Comparison of ENCODE assay signal across 29 cellular contexts in the genomic region with DNA sequence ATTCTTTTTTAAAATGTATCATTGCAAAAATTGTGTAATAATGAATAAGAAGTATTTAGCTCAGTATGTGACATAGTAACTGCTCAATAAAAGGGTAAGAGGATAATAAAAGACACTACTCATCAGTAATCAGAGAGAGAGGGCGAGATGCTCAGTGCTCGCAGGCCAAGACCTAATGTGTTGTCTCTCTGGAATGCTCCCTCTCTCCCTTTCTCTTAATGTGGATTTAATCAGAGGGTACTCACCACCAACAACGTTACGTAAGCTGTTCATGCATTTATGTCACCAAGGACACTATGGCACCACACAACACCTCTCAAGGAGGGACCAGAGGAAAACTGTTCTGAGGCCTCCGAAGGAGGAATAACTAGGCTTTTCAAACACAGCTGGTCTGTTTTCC.
"Had no signal": no experiment of that assay in that cellular context is flagged by ENCODE, and none has a peak within 500 bp of the region (broad histone marks: within the 10 kb centered on the region; RNA-seq: fewer than 3 reads in every experiment).

No MANE protein-coding gene starts in this region.

- H3K27ac Mint-ChIP-seq: activated naive CD4-positive, alpha-beta T cell treated with anti-CD3 and anti-CD28 coated beads for 36 hours; activated naive CD8-positive, alpha-beta T cell treated with anti-CD3 and anti-CD28 coated beads for 36 hours; immature natural killer cell; memory B cell; naive thymus-derived CD4-positive, alpha-beta T cell; stimulated activated effector memory CD8-positive, alpha-beta T cell treated with anti-CD3 and anti-CD28 coated beads, Interleukin-12 subunit alpha, Interleukin-12 subunit beta, amount 100 ng/mL, for 72 hours had no signal

- H3K27me3 ChIP-seq: esophagus muscularis mucosa, gastroesophageal sphincter, ovary, stomach, thyroid gland, upper lobe of left lung had no signal

- DNase-seq: activated CD4-positive, alpha-beta T cell treated with anti-CD3 and anti-CD28 coated beads for 4 hours; activated CD4-positive, alpha-beta T cell treated with anti-CD3 and anti-CD28 coated beads, Interleukin-2, amount 50 U/mL, for 4 hours; activated CD8-positive, alpha-beta memory T cell treated with anti-CD3 and anti-CD28 coated beads for 24 hours; activated effector memory CD4-positive, alpha-beta T cell treated with anti-CD3 and anti-CD28 coated beads, Interleukin-2, amount 50 U/mL, for 16 hours; activated naive CD4-positive, alpha-beta T cell treated with anti-CD3 and anti-CD28 coated beads for 36 hours; activated naive CD8-positive, alpha-beta T cell treated with anti-CD3 and anti-CD28 coated beads for 36 hours; amniotic stem cell; caudate nucleus; dermis blood vessel endothelial cell; effector CD4-positive, alpha-beta T cell; hippocampal formation; immature natural killer cell; midbrain; naive thymus-derived CD4-positive, alpha-beta T cell; ovary; retina; small intestine; stimulated activated CD4-positive, alpha-beta T cell treated with anti-CD3 and anti-CD28 coated beads, Interleukin-4, amount 100 ng/mL, for 24 hours; stomach; T-helper 1 cell; thyroid gland; upper lobe of left lung had no signal

- H3K9me3 Mint-ChIP-seq: activated naive CD4-positive, alpha-beta T cell treated with anti-CD3 and anti-CD28 coated beads for 36 hours; activated naive CD8-positive, alpha-beta T cell treated with anti-CD3 and anti-CD28 coated beads for 36 hours; immature natural killer cell; naive thymus-derived CD4-positive, alpha-beta T cell; stimulated activated effector memory CD8-positive, alpha-beta T cell treated with anti-CD3 and anti-CD28 coated beads, Interleukin-12 subunit alpha, Interleukin-12 subunit beta, amount 100 ng/mL, for 72 hours had no signal

- H3K36me3 Mint-ChIP-seq: activated naive CD8-positive, alpha-beta T cell treated with anti-CD3 and anti-CD28 coated beads for 36 hours; immature natural killer cell; naive thymus-derived CD4-positive, alpha-beta T cell had no signal

- H3K4me3 Mint-ChIP-seq: activated naive CD4-positive, alpha-beta T cell treated with anti-CD3 and anti-CD28 coated beads for 36 hours; activated naive CD8-positive, alpha-beta T cell treated with anti-CD3 and anti-CD28 coated beads for 36 hours; immature natural killer cell; memory B cell; naive thymus-derived CD4-positive, alpha-beta T cell; stimulated activated effector memory CD8-positive, alpha-beta T cell treated with anti-CD3 and anti-CD28 coated beads, Interleukin-12 subunit alpha, Interleukin-12 subunit beta, amount 100 ng/mL, for 72 hours had no signal

- H3K36me3 ChIP-seq: ovary, prostate gland, thyroid gland, upper lobe of left lung had no signal

- H3K4me3 ChIP-seq: esophagus muscularis mucosa, gastroesophageal sphincter, ovary, prostate gland, stomach, thyroid gland, upper lobe of left lung had no signal

- ATAC-seq: gastroesophageal sphincter; naive thymus-derived CD4-positive, alpha-beta T cell; sciatic nerve; stimulated activated effector memory CD8-positive, alpha-beta T cell treated with anti-CD3 and anti-CD28 coated beads, Interleukin-12 subunit alpha, Interleukin-12 subunit beta, amount 100 ng/mL, for 72 hours had no signal

- H3K4me1 ChIP-seq: esophagus muscularis mucosa, gastroesophageal sphincter, prostate gland, stomach, thyroid gland, upper lobe of left lung had no signal

- H3K9me3 ChIP-seq: esophagus muscularis mucosa, gastroesophageal sphincter, ovary, prostate gland, stomach, thyroid gland, upper lobe of left lung had no signal

- H3K4me1 Mint-ChIP-seq: immature natural killer cell had no signal

- H3K27me3 Mint-ChIP-seq: activated naive CD8-positive, alpha-beta T cell treated with anti-CD3 and anti-CD28 coated beads for 36 hours; memory B cell had no signal

- H3K27ac ChIP-seq: esophagus muscularis mucosa, gastroesophageal sphincter, ovary, prostate gland, stomach, thyroid gland, upper lobe of left lung, VCaP had no signal
